ENCODE assay signal across 1 cellular context in genomic region chr16:81737885-81738536, GRCh38.
TF ChIP-seq lines count a peak whose summit lies in the region.

No MANE protein-coding gene starts in this region.

TF ChIP-seq in K562, 482 proteins besides CTCF, POLR2A, EP300 and RAD21 (continued from another document and continues in another):
- TF ChIP-seq, protein P1, sequence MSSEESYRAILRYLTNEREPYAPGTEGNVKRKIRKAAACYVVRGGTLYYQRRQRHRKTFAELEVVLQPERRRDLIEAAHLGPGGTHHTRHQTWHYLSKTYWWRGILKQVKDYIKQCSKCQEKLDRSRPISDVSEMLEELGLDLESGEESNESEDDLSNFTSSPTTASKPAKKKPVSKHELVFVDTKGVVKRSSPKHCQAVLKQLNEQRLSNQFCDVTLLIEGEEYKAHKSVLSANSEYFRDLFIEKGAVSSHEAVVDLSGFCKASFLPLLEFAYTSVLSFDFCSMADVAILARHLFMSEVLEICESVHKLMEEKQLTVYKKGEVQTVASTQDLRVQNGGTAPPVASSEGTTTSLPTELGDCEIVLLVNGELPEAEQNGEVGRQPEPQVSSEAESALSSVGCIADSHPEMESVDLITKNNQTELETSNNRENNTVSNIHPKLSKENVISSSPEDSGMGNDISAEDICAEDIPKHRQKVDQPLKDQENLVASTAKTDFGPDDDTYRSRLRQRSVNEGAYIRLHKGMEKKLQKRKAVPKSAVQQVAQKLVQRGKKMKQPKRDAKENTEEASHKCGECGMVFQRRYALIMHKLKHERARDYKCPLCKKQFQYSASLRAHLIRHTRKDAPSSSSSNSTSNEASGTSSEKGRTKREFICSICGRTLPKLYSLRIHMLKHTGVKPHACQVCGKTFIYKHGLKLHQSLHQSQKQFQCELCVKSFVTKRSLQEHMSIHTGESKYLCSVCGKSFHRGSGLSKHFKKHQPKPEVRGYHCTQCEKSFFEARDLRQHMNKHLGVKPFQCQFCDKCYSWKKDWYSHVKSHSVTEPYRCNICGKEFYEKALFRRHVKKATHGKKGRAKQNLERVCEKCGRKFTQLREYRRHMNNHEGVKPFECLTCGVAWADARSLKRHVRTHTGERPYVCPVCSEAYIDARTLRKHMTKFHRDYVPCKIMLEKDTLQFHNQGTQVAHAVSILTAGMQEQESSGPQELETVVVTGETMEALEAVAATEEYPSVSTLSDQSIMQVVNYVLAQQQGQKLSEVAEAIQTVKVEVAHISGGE (CRISPR knock-in tag; IDR thresholded peaks at IDR 0.05): no peak
- TF ChIP-seq ETV6 (IDR thresholded peaks at IDR 0.05; ENCODE audit: borderline replicate concordance in 1 of 2, low read depth in 2 of 2, low read length in 1 of 2): no peak
- TF ChIP-seq ETV6 (CRISPR knock-in tag; IDR thresholded peaks at IDR 0.05; ENCODE audit: borderline replicate concordance): no peak
- TF ChIP-seq ZNF224 (CRISPR knock-in tag; IDR thresholded peaks at IDR 0.05): no peak
- TF ChIP-seq, protein P2, sequence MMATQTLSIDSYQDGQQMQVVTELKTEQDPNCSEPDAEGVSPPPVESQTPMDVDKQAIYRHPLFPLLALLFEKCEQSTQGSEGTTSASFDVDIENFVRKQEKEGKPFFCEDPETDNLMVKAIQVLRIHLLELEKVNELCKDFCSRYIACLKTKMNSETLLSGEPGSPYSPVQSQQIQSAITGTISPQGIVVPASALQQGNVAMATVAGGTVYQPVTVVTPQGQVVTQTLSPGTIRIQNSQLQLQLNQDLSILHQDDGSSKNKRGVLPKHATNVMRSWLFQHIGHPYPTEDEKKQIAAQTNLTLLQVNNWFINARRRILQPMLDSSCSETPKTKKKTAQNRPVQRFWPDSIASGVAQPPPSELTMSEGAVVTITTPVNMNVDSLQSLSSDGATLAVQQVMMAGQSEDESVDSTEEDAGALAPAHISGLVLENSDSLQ (IDR thresholded peaks at IDR 0.05): peak; percentile 87
- no peak for TF ChIP-seq THRAP3 (IDR thresholded peaks at IDR 0.05; ENCODE audit: borderline replicate concordance)
- no peak for TF ChIP-seq ZNF184 (CRISPR knock-in tag; IDR thresholded peaks at IDR 0.05)
- peak in 1 of 2 experiments; percentile 87; a peak in 2 of 4 replicates for TF ChIP-seq KDM1A (IDR thresholded peaks at IDR 0.05)
- no peak for TF ChIP-seq ZNF584 (CRISPR knock-in tag; IDR thresholded peaks at IDR 0.05; ENCODE audit: low read depth)
- no peak for TF ChIP-seq EGR1 (conservative IDR thresholded peaks at IDR 0.05)
- no peak for TF ChIP-seq PHB (CRISPR knock-in tag; IDR thresholded peaks at IDR 0.05)
- TF ChIP-seq ZNF609 (CRISPR knock-in tag; IDR thresholded peaks at IDR 0.05; ENCODE audit: borderline replicate concordance): no peak
- TF ChIP-seq SPI1 (IDR thresholded peaks at IDR 0.05; ENCODE audit: borderline replicate concordance, low read depth, low read length): peak; percentile 76; the same call in 1 of the 2 replicates
- no peak for TF ChIP-seq PTTG1 (tag; IDR thresholded peaks at IDR 0.05; ENCODE audit: low read depth)
- TF ChIP-seq, protein P3, sequence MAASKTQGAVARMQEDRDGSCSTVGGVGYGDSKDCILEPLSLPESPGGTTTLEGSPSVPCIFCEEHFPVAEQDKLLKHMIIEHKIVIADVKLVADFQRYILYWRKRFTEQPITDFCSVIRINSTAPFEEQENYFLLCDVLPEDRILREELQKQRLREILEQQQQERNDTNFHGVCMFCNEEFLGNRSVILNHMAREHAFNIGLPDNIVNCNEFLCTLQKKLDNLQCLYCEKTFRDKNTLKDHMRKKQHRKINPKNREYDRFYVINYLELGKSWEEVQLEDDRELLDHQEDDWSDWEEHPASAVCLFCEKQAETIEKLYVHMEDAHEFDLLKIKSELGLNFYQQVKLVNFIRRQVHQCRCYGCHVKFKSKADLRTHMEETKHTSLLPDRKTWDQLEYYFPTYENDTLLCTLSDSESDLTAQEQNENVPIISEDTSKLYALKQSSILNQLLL (CRISPR knock-in tag; IDR thresholded peaks at IDR 0.05; ENCODE audit: borderline replicate concordance): no peak
- TF ChIP-seq CBX3 (IDR thresholded peaks at IDR 0.05; ENCODE audit: borderline replicate concordance in 1 of 2, low read length in 2 of 2): no peak; a peak in 1 of 3 replicates
- TF ChIP-seq ATF1 (CRISPR knock-in tag; IDR thresholded peaks at IDR 0.05): no peak
- TF ChIP-seq ATF1 (tag; IDR thresholded peaks at IDR 0.05): peak; percentile 70
- no peak for TF ChIP-seq BMI1 (IDR thresholded peaks at IDR 0.05; ENCODE audit: low read length)
- TF ChIP-seq ZSCAN32 (CRISPR knock-in tag; IDR thresholded peaks at IDR 0.05): no peak
- no peak for TF ChIP-seq ILK (tag; IDR thresholded peaks at IDR 0.05; ENCODE audit: borderline replicate concordance, low read depth)
- TF ChIP-seq, protein P4, sequence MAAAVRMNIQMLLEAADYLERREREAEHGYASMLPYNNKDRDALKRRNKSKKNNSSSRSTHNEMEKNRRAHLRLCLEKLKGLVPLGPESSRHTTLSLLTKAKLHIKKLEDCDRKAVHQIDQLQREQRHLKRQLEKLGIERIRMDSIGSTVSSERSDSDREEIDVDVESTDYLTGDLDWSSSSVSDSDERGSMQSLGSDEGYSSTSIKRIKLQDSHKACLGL (CRISPR knock-in tag; IDR thresholded peaks at IDR 0.05; ENCODE audit: borderline replicate concordance, poor library complexity, severe bottlenecking): no peak
- no peak for TF ChIP-seq BCL6 (CRISPR knock-in tag; IDR thresholded peaks at IDR 0.05)
- TF ChIP-seq KDM5B (IDR thresholded peaks at IDR 0.05; ENCODE audit: insufficient replicate concordance, low read depth, low read length): no peak
- TF ChIP-seq PREB (CRISPR knock-in tag; IDR thresholded peaks at IDR 0.05): no peak
- TF ChIP-seq ZNF639 (CRISPR knock-in tag; conservative IDR thresholded peaks at IDR 0.05 in 1 of 2, IDR thresholded peaks at IDR 0.05 in 1 of 2): no peak
- TF ChIP-seq ZMIZ1 (IDR thresholded peaks at IDR 0.05; ENCODE audit: low read depth in 2 of 2, low read length in 2 of 2): no peak
- no peak for TF ChIP-seq ZNF124 (CRISPR knock-in tag; IDR thresholded peaks at IDR 0.05)
- no peak for TF ChIP-seq PRMT5 (CRISPR knock-in tag; IDR thresholded peaks at IDR 0.05)
- TF ChIP-seq CREB1 (IDR thresholded peaks at IDR 0.05): 0 out of 2 replicates have a peak, but pooled peaks have one; percentile 37
- no peak for TF ChIP-seq CREB1 (CRISPR knock-in tag; IDR thresholded peaks at IDR 0.05)
- TF ChIP-seq, protein P5, sequence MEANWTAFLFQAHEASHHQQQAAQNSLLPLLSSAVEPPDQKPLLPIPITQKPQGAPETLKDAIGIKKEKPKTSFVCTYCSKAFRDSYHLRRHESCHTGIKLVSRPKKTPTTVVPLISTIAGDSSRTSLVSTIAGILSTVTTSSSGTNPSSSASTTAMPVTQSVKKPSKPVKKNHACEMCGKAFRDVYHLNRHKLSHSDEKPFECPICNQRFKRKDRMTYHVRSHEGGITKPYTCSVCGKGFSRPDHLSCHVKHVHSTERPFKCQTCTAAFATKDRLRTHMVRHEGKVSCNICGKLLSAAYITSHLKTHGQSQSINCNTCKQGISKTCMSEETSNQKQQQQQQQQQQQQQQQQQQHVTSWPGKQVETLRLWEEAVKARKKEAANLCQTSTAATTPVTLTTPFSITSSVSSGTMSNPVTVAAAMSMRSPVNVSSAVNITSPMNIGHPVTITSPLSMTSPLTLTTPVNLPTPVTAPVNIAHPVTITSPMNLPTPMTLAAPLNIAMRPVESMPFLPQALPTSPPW (CRISPR knock-in tag; IDR thresholded peaks at IDR 0.05): peak; percentile 72
- TF ChIP-seq ZEB2 (IDR thresholded peaks at IDR 0.05): peak; percentile 73
- TF ChIP-seq, protein P6, sequence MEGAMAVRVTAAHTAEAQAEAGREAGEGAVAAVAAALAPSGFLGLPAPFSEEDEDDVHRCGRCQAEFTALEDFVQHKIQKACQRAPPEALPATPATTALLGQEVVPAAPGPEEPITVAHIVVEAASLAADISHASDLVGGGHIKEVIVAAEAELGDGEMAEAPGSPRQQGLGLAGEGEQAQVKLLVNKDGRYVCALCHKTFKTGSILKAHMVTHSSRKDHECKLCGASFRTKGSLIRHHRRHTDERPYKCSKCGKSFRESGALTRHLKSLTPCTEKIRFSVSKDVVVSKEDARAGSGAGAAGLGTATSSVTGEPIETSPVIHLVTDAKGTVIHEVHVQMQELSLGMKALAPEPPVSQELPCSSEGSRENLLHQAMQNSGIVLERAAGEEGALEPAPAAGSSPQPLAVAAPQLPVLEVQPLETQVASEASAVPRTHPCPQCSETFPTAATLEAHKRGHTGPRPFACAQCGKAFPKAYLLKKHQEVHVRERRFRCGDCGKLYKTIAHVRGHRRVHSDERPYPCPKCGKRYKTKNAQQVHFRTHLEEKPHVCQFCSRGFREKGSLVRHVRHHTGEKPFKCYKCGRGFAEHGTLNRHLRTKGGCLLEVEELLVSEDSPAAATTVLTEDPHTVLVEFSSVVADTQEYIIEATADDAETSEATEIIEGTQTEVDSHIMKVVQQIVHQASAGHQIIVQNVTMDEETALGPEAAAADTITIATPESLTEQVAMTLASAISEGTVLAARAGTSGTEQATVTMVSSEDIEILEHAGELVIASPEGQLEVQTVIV (CRISPR knock-in tag; IDR thresholded peaks at IDR 0.05; ENCODE audit: borderline replicate concordance): no peak
